ENCODE assay signal across 1 cellular context in the genomic region with DNA sequence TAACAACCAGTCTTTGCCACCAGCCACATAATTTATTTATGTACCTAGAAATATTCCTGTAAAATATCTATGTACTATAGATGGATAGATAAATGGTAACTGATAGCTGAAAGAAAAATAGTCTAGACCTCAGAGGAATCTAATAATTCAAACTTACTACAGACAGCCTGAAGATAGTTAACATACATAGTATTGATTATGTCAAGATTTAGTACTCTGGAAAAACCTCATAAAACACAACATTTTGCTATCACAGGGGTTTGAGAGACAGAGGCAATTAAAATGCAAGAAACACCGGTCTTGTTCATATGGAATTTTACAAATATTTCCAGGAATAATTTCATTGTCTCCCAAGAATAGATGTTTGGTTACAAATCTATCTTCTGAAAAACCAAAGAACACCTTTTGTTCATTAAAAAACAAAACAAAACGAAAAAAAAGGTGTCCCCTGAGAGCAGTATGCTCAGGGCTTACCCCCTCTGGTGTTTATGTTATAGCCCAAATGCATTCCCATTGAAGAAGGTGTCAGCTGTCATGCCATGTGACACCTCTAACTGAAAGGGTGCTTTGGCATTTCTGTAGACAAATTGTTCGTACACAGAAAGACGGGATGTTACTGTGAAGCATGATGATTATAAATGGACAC.
A peak's percentile ranks its signal among the peaks of the same experiment; 100 is the strongest.
TF ChIP-seq lines count a peak whose summit lies in the region.

No MANE protein-coding gene starts in this region.

TF ChIP-seq in HEK293T, 16 proteins besides CTCF, POLR2A, EP300 and RAD21 (continued from another document):
- TF ChIP-seq PKNOX1 (IDR thresholded peaks at IDR 0.05), result peak; percentile 92
- TF ChIP-seq FOXK2 (IDR thresholded peaks at IDR 0.05), result no peak
- TF ChIP-seq FOXM1 (IDR thresholded peaks at IDR 0.05; ENCODE audit: borderline replicate concordance), result no peak
- no peak for TF ChIP-seq BHLHE40 (IDR thresholded peaks at IDR 0.05; ENCODE audit: borderline replicate concordance)
- TF ChIP-seq SP1 (IDR thresholded peaks at IDR 0.05), result no peak
